8 cellular contexts compared by ENCODE assay signal in genomic region chr1:39089811-39090519, GRCh38.
DNase-seq lines count a peak whose midpoint lies in the region; ATAC-seq and TF ChIP-seq lines count a peak whose summit lies in the region.
"Had no signal": no experiment of that assay in that cellular context is flagged by ENCODE, and none has a peak within 500 bp of the region (broad histone marks: within the 10 kb centered on the region; RNA-seq: fewer than 3 reads in every experiment).

No MANE protein-coding gene starts in this region.

- H3K9me3 ChIP-seq in PC-3 (ENCODE audit: low read length) (no peaks in the 10 kb centered on the region), thyroid gland (no peaks in the 10 kb centered on the region), hepatocyte (ENCODE audit: low read depth) (no peaks in the 10 kb centered on the region)
- H3K9me3 ChIP-seq: pancreas had no signal

- no TSS peak for BruUV-seq in PC-3 (replicated peaks; lab: Mats Ljungman, UMichigan)

- H3K9ac ChIP-seq in PC-3 (ENCODE audit: low read length) (no peak overlapping the region), mesendoderm (ENCODE audit: low read length) (no peak overlapping the region)

- H2BK5ac ChIP-seq in mesendoderm (ENCODE audit: low read length): no peak overlapping the region

- H3K9me3 Mint-ChIP-seq in activated CD4-positive, alpha-beta T cell treated with anti-CD3 and anti-CD28 coated beads for 36 hours (ENCODE audit: low read depth): no peaks in the 10 kb centered on the region

- peak; percentile 21 for DNase-seq in PC-3
- DNase-seq in mesendoderm: no peak
- peak; percentile 19 to 28 for DNase-seq in thyroid gland
- no peak for DNase-seq in activated CD4-positive, alpha-beta T cell treated with anti-CD3 and anti-CD28 coated beads for 36 hours
- DNase-seq in NCI-H510A treated with DMSO at 0.1 percent for 48 hours (lab: John Stamatoyannopoulos, UW): no peak
- no peak for DNase-seq in hepatocyte (ENCODE audit: low spot score)
- DNase-seq: pancreas had no signal

- H3K9me2 ChIP-seq in PC-3 (replicated peaks; ENCODE audit: low read length): no peaks in the 10 kb centered on the region
- H3K9me2 ChIP-seq in hepatocyte (replicated peaks; ENCODE audit: insufficient read depth): no peaks in the 10 kb centered on the region

- H2AFZ ChIP-seq in PC-3 (ENCODE audit: low read length) (no peak overlapping the region), hepatocyte (no peak overlapping the region)

- H3K27me3 ChIP-seq in PC-3 (ENCODE audit: low read length): no peaks in the 10 kb centered on the region
- H3K27me3 ChIP-seq in mesendoderm (ENCODE audit: insufficient read depth, low read length, poor library complexity): no peaks in the 10 kb centered on the region
- no peaks in the 10 kb centered on the region for H3K27me3 ChIP-seq in thyroid gland
- H3K27me3 ChIP-seq in hepatocyte: peaks cover 7% of the 10 kb centered on the region
- H3K27me3 ChIP-seq: pancreas had no signal

- H3K4me1 ChIP-seq in PC-3 (ENCODE audit: insufficient read depth, low read length): peaks cover 5% of the 10 kb centered on the region
- H3K4me1 ChIP-seq in mesendoderm (ENCODE audit: control insufficient read depth, low read depth, low read length): no peaks in the 10 kb centered on the region
- peaks cover 0 to 29% of the 10 kb centered on the region in 2 donors for H3K4me1 ChIP-seq in thyroid gland
- no peaks in the 10 kb centered on the region for H3K4me1 ChIP-seq in hepatocyte (ENCODE audit: insufficient read depth)
- H3K4me1 ChIP-seq: pancreas had no signal

- no peaks in the 10 kb centered on the region for H3K79me1 ChIP-seq in mesendoderm (ENCODE audit: low read length)

- peak overlapping the region; percentile 43 for H3K56ac ChIP-seq in mesendoderm (ENCODE audit: low read length)

- no CpG with 5 or more reads among the region's 5 CpGs for WGBS in mesendoderm (ENCODE audit: extremely low coverage, insufficient coverage, low lambda C conversion rate)
- WGBS in thyroid gland, 2 donors: 50 to 68% methylated on average over 5 of the region's 5 CpGs
- WGBS in hepatocyte (ENCODE audit: low lambda C conversion rate, missing lambda C conversion rate): 57% methylated on average over 5 of the region's 5 CpGs

- H2BK120ac ChIP-seq in mesendoderm (ENCODE audit: low read depth, low read length): no peak overlapping the region

- H4K8ac ChIP-seq in mesendoderm (ENCODE audit: low read depth, low read length): no peak overlapping the region

- H2BK15ac ChIP-seq in mesendoderm (replicated peaks; ENCODE audit: low read depth): no peak overlapping the region

- H3K4me1 Mint-ChIP-seq in activated CD4-positive, alpha-beta T cell treated with anti-CD3 and anti-CD28 coated beads for 36 hours: peaks cover 3% of the 10 kb centered on the region

- no peaks in the 10 kb centered on the region for H3K36me3 Mint-ChIP-seq in activated CD4-positive, alpha-beta T cell treated with anti-CD3 and anti-CD28 coated beads for 36 hours (ENCODE audit: low read depth)

- H3K27ac Mint-ChIP-seq in activated CD4-positive, alpha-beta T cell treated with anti-CD3 and anti-CD28 coated beads for 36 hours: no peak overlapping the region

- H2AK5ac ChIP-seq in mesendoderm (ENCODE audit: low read length): no peak overlapping the region

- H3K36me3 ChIP-seq in PC-3 (ENCODE audit: low read depth, low read length) (no peaks in the 10 kb centered on the region), mesendoderm (ENCODE audit: control insufficient read depth, insufficient read depth, low read length) (no peaks in the 10 kb centered on the region), thyroid gland (no peaks in the 10 kb centered on the region), hepatocyte (replicated peaks; ENCODE audit: insufficient read depth, low read depth) (no peaks in the 10 kb centered on the region)
- H3K36me3 ChIP-seq: pancreas had no signal

- H3K27ac ChIP-seq in PC-3 (ENCODE audit: low read length) (no peak overlapping the region), cingulate gyrus (ENCODE audit: low read depth, low read length) (peak overlapping the region; percentile 88), mesendoderm (ENCODE audit: low read depth, low read length) (no peak overlapping the region), thyroid gland (peak overlapping the region in 2 of 3 donors; percentile 7 to 38), hepatocyte (no peak overlapping the region)
- H3K27ac ChIP-seq: pancreas had no signal

- TF ChIP-seq CTCF in PC-3 (conservative IDR thresholded peaks at IDR 0.05; ENCODE audit: low read depth, low read length): no peak
- no peak for TF ChIP-seq CTCF in thyroid gland (IDR thresholded peaks at IDR 0.05)
- no peak for TF ChIP-seq CTCF in hepatocyte (IDR thresholded peaks at IDR 0.05; ENCODE audit: poor library complexity)

- no peak overlapping the region for H3K23ac ChIP-seq in mesendoderm (ENCODE audit: low read length)

- no peak overlapping the region for H3K4me2 ChIP-seq in PC-3 (ENCODE audit: low read length)
- no peak overlapping the region for H3K4me2 ChIP-seq in mesendoderm (ENCODE audit: low read length)
- no peak overlapping the region for H3K4me2 ChIP-seq in hepatocyte

- H3F3A ChIP-seq in PC-3 (ENCODE audit: low read length, unreplicated experiment): no peaks in the 10 kb centered on the region

- intact Hi-C loops in PC-3 (cut with micrococcal nuclease): loop anchor here (5.0 to 10.0 kb wide), 2 partner anchors 218 to 635 kb away; partner anchors contain the start of gene MYCBP
- intact Hi-C loops in thyroid gland (cut with DNase I): loop anchor here (10.0 kb wide), 1 partner anchor 185 kb away; no protein-coding TSS in a partner anchor
- intact Hi-C loops in activated CD4-positive, alpha-beta T cell treated with anti-CD3 and anti-CD28 coated beads for 36 hours (cut with DNase I, micrococcal nuclease): loop anchor here (5.0 to 10.0 kb wide), 5 partner anchors 48 to 253 kb away; partner anchors contain the start of genes AKIRIN1 (in 2 of the 2) and RRAGC (in 2 of the 2)

- ATAC-seq in PC-3: no peak
- no peak for ATAC-seq in activated CD4-positive, alpha-beta T cell treated with anti-CD3 and anti-CD28 coated beads for 36 hours

- no peak overlapping the region for H3K18ac ChIP-seq in mesendoderm (ENCODE audit: low read length)

- H3K4ac ChIP-seq in mesendoderm (ENCODE audit: low read depth, low read length): no peak overlapping the region

- H3K4me3 ChIP-seq in PC-3 (ENCODE audit: low read length) (no peak overlapping the region), mesendoderm (ENCODE audit: low read length) (no peak overlapping the region), thyroid gland (replicated peaks in 1 of 3) (no peak overlapping the region), hepatocyte (no peak overlapping the region)
- H3K4me3 ChIP-seq: pancreas had no signal

- no peak overlapping the region for H3K4me3 Mint-ChIP-seq in activated CD4-positive, alpha-beta T cell treated with anti-CD3 and anti-CD28 coated beads for 36 hours

- H3K79me2 ChIP-seq in PC-3 (ENCODE audit: low read length) (no peaks in the 10 kb centered on the region), mesendoderm (ENCODE audit: control insufficient read depth, insufficient read depth, low read length) (no peaks in the 10 kb centered on the region), hepatocyte (no peaks in the 10 kb centered on the region)

- POLR2A ChIA-PET in PC-3 (lab: Charles Lee; ENCODE audit: unreplicated experiment): no interaction called here
- POLR2A ChIA-PET in activated CD4-positive, alpha-beta T cell treated with anti-CD3 and anti-CD28 coated beads for 36 hours (lab: Charles Lee): no interaction called here

- no peaks in the 10 kb centered on the region for H4K20me1 ChIP-seq in PC-3 (ENCODE audit: low read length)
- H4K20me1 ChIP-seq in hepatocyte (ENCODE audit: insufficient read depth, poor library complexity, severe bottlenecking): no peaks in the 10 kb centered on the region

- H4K5ac ChIP-seq in mesendoderm (ENCODE audit: low read length): no peak overlapping the region

- no peaks in the 10 kb centered on the region for H3K27me3 Mint-ChIP-seq in activated CD4-positive, alpha-beta T cell treated with anti-CD3 and anti-CD28 coated beads for 36 hours

- no peak for TF ChIP-seq POLR2A in thyroid gland (IDR thresholded peaks at IDR 0.05)

- CTCF ChIA-PET in PC-3 (lab: Charles Lee): no interaction called here
- CTCF ChIA-PET in activated CD4-positive, alpha-beta T cell treated with anti-CD3 and anti-CD28 coated beads for 36 hours (lab: Charles Lee): interaction anchor here (0.7 to 2.0 kb wide), 2 partner anchors 9 to 191 kb away, joined by 5 to 12 read pairs; no protein-coding TSS in a partner anchor

Comparison
In these comparisons a context has a peak if more than half of its experiments do, and no peak if none do; other contexts are left out.
1. DNase-seq: peak in PC-3 (single experiment) and thyroid gland (2 of 2); none in mesendoderm (single experiment), activated CD4-positive, alpha-beta T cell treated with anti-CD3 and anti-CD28 coated beads for 36 hours (single experiment), NCI-H510A treated with DMSO at 0.1 percent for 48 hours (single experiment) and hepatocyte (single experiment).
2. H3K27ac ChIP-seq: peak in cingulate gyrus (single experiment) and thyroid gland (2 of 3); none in PC-3 (single experiment), mesendoderm (single experiment) and hepatocyte (single experiment).